Comparison of ENCODE assay signal across 8 cellular contexts in genomic region chr2:108719149-108720044, GRCh38. TPM values are rescaled to one million over a fixed set of nuclear protein-coding genes. Genes with fewer than 3 reads are reported as not detected.
DNase-seq lines count a peak whose midpoint lies in the region; ATAC-seq lines count a peak whose summit lies in the region.

Gene RANBP2 (plus strand): TSS chr2:108719482. CDS start chr2:108719607, 125 bp downstream.

- H3K9me3 Mint-ChIP-seq in effector memory CD8-positive, alpha-beta T cell, result no peaks in the 10 kb centered on the region
- H3K9me3 Mint-ChIP-seq in memory B cell, result no peaks in the 10 kb centered on the region

- peak within 1 kb of the TSS; percentile 95 to 97 for H3K4me3 Mint-ChIP-seq in effector memory CD8-positive, alpha-beta T cell
- H3K4me3 Mint-ChIP-seq in memory B cell, result peak within 1 kb of the TSS; percentile 94

- H3K27me3 Mint-ChIP-seq in effector memory CD8-positive, alpha-beta T cell, result no peaks in the 10 kb centered on the region
- no peaks in the 10 kb centered on the region for H3K27me3 Mint-ChIP-seq in memory B cell

- peaks cover 37% of the 10 kb centered on the region for H3K36me3 Mint-ChIP-seq in effector memory CD8-positive, alpha-beta T cell (ENCODE audit: insufficient read depth)
- H3K36me3 Mint-ChIP-seq in memory B cell, result no peaks in the 10 kb centered on the region

- ATAC-seq in GM21390 (IDR thresholded peaks at IDR 0.05; ENCODE audit: unreplicated experiment), result peak; percentile 98
- ATAC-seq in effector memory CD8-positive, alpha-beta T cell (replicated peaks), result peak; percentile 94
- peak; percentile 92 for ATAC-seq in memory B cell (ENCODE audit: low read depth)

- peak within 1 kb of the TSS; percentile 97 to 99 for H3K27ac Mint-ChIP-seq in effector memory CD8-positive, alpha-beta T cell
- peak within 1 kb of the TSS; percentile 98 for H3K27ac Mint-ChIP-seq in memory B cell

- DNase-seq in Caki2 (ENCODE audit: low read depth) (peak; percentile 95), HUDEP-2 (lab: John Stamatoyannopoulos, UW; ENCODE audit: unreplicated experiment in 76 of 76) (peak in 75 of 76 experiments; percentile 14 to 95 (median 89)), NOMO-1 treated with dmso at 0.1 percent for 144 hours (lab: John Stamatoyannopoulos, UW; ENCODE audit: unreplicated experiment) (peak; percentile 92), memory B cell (ENCODE audit: low spot score in 2 of 2) (peak; percentile 86 to 87)
- DNase-seq in activated CD8-positive, alpha-beta memory T cell treated with anti-CD3 and anti-CD28 coated beads for 48 hours (ENCODE audit: low read depth in 2 of 3, low spot score in 2 of 3), result peak; percentile 82 to 88 (median 84)
- DNase-seq in effector memory CD8-positive, alpha-beta T cell, result peak; percentile 92 to 95 (median 92)
- DNase-seq in stimulated activated CD8-positive, alpha-beta memory T cell treated with anti-CD3 and anti-CD28 coated beads, Interleukin-12 subunit alpha, Interleukin-12 subunit beta, amount 100 ng/mL, for 1 hour (ENCODE audit: low read depth), result peak; percentile 87

- peaks cover 12 to 26% of the 10 kb centered on the region in 2 donors for H3K4me1 Mint-ChIP-seq in effector memory CD8-positive, alpha-beta T cell (ENCODE audit: low read depth in 2 of 2)
- H3K4me1 Mint-ChIP-seq in memory B cell, result peaks cover 10% of the 10 kb centered on the region

- in situ Hi-C loops in Caki2 (cut with HindIII; ENCODE audit: low pct_unique_long_range_greater_than_20kb, low sequenced_read_pairs), result no loop called here

RNA-seq across cellular contexts. Expression of gene RANBP2, which starts in this region (rescaled TPM):
- 14.6 and 16.5 TPM in 2 replicates for total RNA-seq in Caki2 (2014; rRNA removed; shearing (Covaris generic); ENCODE audit: low replicate concordance)

Comparison
In these comparisons a context has a peak if more than half of its experiments do, and no peak if none do; other contexts are left out.
1. Peak in every context shown above with its lines: DNase-seq and ATAC-seq.